ENCODE assay signal across 1 cellular context in the genomic region with DNA sequence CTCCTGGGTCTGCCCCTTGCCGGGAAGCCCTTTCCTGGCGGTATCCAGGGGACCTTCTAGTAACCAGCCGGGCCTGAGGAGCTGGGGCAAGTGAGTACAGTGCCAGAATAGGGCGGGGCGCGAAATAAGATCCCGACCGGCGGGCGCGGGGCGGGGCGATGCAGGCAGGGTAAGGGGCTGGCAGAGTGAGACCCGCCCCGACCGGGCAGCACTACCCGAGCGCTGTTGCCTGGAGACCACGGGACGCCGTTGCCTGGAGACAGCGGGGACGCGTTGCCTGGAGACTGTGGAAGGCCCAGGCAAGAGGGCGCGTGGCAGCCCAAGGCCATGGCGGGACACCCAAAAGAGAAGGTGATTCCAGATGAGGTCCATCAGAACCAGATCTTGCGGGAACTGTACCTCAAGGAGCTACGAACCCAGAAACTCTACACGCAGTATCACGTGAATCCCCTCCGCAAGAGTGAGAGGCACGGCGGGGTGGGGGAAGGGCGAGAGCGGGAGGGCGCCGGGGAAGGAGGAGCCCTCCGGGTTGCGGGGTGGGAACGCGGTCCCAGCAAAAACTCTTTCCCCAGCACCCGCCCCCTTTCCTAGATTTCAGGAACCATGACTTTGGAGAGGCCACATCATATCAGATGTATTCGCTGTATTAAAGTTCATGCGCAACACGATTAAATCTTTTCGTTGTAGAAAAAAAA.
TF ChIP-seq lines count a peak whose summit lies in the region.

No MANE protein-coding gene starts in this region.

TF ChIP-seq in GM23338, 12 proteins besides CTCF, POLR2A, EP300 and RAD21 (continued from another document):
- TF ChIP-seq, protein P1, sequence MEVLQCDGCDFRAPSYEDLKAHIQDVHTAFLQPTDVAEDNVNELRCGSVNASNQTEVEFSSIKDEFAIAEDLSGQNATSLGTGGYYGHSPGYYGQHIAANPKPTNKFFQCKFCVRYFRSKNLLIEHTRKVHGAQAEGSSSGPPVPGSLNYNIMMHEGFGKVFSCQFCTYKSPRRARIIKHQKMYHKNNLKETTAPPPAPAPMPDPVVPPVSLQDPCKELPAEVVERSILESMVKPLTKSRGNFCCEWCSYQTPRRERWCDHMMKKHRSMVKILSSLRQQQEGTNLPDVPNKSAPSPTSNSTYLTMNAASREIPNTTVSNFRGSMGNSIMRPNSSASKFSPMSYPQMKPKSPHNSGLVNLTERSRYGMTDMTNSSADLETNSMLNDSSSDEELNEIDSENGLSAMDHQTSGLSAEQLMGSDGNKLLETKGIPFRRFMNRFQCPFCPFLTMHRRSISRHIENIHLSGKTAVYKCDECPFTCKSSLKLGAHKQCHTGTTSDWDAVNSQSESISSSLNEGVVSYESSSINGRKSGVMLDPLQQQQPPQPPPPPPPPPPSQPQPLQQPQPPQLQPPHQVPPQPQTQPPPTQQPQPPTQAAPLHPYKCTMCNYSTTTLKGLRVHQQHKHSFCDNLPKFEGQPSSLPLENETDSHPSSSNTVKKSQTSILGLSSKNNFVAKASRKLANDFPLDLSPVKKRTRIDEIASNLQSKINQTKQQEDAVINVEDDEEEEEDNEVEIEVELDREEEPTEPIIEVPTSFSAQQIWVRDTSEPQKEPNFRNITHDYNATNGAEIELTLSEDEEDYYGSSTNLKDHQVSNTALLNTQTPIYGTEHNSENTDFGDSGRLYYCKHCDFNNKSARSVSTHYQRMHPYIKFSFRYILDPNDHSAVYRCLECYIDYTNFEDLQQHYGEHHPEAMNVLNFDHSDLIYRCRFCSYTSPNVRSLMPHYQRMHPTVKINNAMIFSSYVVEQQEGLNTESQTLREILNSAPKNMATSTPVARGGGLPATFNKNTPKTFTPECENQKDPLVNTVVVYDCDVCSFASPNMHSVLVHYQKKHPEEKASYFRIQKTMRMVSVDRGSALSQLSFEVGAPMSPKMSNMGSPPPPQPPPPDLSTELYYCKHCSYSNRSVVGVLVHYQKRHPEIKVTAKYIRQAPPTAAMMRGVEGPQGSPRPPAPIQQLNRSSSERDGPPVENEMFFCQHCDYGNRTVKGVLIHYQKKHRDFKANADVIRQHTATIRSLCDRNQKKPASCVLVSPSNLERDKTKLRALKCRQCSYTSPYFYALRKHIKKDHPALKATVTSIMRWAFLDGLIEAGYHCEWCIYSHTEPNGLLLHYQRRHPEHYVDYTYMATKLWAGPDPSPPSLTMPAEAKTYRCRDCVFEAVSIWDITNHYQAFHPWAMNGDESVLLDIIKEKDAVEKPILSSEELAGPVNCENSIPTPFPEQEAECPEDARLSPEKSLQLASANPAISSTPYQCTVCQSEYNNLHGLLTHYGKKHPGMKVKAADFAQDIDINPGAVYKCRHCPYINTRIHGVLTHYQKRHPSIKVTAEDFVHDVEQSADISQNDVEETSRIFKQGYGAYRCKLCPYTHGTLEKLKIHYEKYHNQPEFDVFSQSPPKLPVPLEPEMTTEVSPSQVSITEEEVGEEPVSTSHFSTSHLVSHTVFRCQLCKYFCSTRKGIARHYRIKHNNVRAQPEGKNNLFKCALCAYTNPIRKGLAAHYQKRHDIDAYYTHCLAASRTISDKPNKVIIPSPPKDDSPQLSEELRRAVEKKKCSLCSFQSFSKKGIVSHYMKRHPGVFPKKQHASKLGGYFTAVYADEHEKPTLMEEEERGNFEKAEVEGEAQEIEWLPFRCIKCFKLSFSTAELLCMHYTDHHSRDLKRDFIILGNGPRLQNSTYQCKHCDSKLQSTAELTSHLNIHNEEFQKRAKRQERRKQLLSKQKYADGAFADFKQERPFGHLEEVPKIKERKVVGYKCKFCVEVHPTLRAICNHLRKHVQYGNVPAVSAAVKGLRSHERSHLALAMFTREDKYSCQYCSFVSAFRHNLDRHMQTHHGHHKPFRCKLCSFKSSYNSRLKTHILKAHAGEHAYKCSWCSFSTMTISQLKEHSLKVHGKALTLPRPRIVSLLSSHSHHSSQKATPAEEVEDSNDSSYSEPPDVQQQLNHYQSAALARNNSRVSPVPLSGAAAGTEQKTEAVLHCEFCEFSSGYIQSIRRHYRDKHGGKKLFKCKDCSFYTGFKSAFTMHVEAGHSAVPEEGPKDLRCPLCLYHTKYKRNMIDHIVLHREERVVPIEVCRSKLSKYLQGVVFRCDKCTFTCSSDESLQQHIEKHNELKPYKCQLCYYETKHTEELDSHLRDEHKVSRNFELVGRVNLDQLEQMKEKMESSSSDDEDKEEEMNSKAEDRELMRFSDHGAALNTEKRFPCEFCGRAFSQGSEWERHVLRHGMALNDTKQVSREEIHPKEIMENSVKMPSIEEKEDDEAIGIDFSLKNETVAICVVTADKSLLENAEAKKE (CRISPR knock-in tag; IDR thresholded peaks at IDR 0.05), result no peak
- TF ChIP-seq POLR2AphosphoS5 (IDR thresholded peaks at IDR 0.05; ENCODE audit: low read depth), result peak; percentile 50
- TF ChIP-seq ZNF114 (CRISPR knock-in tag; IDR thresholded peaks at IDR 0.05), result no peak
- no peak for TF ChIP-seq ZNF331 (CRISPR knock-in tag; IDR thresholded peaks at IDR 0.05; ENCODE audit: low read depth)
- TF ChIP-seq EZH2 (IDR thresholded peaks at IDR 0.05; ENCODE audit: low read depth, unreplicated experiment), result no peak
- no peak for TF ChIP-seq NANOG (IDR thresholded peaks at IDR 0.05; ENCODE audit: borderline replicate concordance)
- no peak for TF ChIP-seq JUNB (IDR thresholded peaks at IDR 0.05; ENCODE audit: unreplicated experiment)
